8 cellular contexts compared by ENCODE assay signal in the genomic region with DNA sequence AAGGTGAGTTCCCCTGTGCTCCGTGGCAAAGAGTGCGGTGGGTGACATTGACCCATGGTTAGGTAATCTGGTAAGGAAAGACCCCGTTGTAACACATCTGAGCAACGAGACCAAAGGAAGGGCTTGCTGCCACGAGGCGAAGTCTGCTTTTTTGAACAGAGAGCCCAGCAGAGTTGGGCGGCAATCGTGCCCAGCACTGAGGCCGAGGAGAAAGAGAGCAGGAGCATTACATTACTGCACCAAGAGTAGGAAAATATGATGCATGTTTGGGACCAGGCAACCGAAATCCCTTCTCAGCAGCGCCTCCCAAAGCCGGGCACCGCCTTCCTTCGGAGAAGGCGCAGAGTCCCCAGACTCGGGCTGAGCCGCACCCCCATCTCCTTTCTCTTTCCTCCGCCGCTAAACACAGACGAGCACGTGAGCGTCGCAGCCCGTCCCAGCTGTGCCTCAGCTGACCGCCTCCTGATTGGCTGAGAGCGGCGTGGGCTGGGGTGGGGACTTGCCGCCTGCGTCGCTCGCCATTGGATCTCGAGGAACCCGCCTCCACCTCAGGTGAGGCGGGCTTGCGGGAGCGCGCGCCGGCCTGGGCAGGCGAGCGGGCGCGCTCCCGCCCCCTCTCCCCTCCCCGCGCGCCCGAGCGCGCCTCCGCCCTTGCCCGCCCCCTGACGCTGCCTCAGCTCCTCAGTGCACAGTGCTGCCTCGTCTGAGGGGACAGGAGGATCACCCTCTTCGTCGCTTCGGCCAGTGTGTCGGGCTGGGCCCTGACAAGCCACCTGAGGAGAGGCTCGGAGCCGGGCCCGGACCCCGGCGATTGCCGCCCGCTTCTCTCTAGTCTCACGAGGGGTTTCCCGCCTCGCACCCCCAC.
DNase-seq lines count a peak whose midpoint lies in the region; ATAC-seq lines count a peak whose summit lies in the region.

Gene HIF1A, plus strand, starts transcription at position 684 of the 865 bp plus-strand sequence. CDS start 292 bp downstream, outside the sequence.

- peak; percentile 90 for ATAC-seq in GM19351 (IDR thresholded peaks at IDR 0.05; ENCODE audit: unreplicated experiment)
- ATAC-seq in HG03521 (IDR thresholded peaks at IDR 0.05; ENCODE audit: unreplicated experiment), result peak; percentile 95

- DNase-seq in C1 segment of cervical spinal cord (lab: John Stamatoyannopoulos, UW) (peak; percentile 73 to 97 (median 94)), NCI-H748 (lab: John Stamatoyannopoulos, UW; ENCODE audit: unreplicated experiment) (peak; percentile 99), dedifferentiated amniotic fluid mesenchymal stem cell (ENCODE audit: extremely low spot score) (peak; percentile 99), left kidney (ENCODE audit: low read depth, low spot score) (peak; percentile 100)
- DNase-seq in activated CD4-positive, alpha-beta T cell treated with anti-CD3 and anti-CD28 coated beads, Interleukin-2, amount 50 U/mL, for 24 hours (ENCODE audit: low read depth in 1 of 2, low spot score in 1 of 2), result peak; percentile 84 to 94
- peak; percentile 95 for DNase-seq in stimulated activated CD4-positive, alpha-beta T cell treated with anti-CD3 and anti-CD28 coated beads, Interleukin-2, amount 100 ng/mL, for 24 hours

Comparison
In these comparisons a context has a peak if more than half of its experiments do, and no peak if none do; other contexts are left out.
1. Peak in every context shown above with its lines: DNase-seq and ATAC-seq.